1 cellular context compared by ENCODE assay signal in genomic region chr11:74175923-74176322, GRCh38.
TF ChIP-seq lines count a peak whose summit lies in the region.

No MANE protein-coding gene starts in this region.

TF ChIP-seq in K562, 482 proteins besides CTCF, POLR2A, EP300 and RAD21 (continued from another document and continues in another):
- TF ChIP-seq, protein P1, sequence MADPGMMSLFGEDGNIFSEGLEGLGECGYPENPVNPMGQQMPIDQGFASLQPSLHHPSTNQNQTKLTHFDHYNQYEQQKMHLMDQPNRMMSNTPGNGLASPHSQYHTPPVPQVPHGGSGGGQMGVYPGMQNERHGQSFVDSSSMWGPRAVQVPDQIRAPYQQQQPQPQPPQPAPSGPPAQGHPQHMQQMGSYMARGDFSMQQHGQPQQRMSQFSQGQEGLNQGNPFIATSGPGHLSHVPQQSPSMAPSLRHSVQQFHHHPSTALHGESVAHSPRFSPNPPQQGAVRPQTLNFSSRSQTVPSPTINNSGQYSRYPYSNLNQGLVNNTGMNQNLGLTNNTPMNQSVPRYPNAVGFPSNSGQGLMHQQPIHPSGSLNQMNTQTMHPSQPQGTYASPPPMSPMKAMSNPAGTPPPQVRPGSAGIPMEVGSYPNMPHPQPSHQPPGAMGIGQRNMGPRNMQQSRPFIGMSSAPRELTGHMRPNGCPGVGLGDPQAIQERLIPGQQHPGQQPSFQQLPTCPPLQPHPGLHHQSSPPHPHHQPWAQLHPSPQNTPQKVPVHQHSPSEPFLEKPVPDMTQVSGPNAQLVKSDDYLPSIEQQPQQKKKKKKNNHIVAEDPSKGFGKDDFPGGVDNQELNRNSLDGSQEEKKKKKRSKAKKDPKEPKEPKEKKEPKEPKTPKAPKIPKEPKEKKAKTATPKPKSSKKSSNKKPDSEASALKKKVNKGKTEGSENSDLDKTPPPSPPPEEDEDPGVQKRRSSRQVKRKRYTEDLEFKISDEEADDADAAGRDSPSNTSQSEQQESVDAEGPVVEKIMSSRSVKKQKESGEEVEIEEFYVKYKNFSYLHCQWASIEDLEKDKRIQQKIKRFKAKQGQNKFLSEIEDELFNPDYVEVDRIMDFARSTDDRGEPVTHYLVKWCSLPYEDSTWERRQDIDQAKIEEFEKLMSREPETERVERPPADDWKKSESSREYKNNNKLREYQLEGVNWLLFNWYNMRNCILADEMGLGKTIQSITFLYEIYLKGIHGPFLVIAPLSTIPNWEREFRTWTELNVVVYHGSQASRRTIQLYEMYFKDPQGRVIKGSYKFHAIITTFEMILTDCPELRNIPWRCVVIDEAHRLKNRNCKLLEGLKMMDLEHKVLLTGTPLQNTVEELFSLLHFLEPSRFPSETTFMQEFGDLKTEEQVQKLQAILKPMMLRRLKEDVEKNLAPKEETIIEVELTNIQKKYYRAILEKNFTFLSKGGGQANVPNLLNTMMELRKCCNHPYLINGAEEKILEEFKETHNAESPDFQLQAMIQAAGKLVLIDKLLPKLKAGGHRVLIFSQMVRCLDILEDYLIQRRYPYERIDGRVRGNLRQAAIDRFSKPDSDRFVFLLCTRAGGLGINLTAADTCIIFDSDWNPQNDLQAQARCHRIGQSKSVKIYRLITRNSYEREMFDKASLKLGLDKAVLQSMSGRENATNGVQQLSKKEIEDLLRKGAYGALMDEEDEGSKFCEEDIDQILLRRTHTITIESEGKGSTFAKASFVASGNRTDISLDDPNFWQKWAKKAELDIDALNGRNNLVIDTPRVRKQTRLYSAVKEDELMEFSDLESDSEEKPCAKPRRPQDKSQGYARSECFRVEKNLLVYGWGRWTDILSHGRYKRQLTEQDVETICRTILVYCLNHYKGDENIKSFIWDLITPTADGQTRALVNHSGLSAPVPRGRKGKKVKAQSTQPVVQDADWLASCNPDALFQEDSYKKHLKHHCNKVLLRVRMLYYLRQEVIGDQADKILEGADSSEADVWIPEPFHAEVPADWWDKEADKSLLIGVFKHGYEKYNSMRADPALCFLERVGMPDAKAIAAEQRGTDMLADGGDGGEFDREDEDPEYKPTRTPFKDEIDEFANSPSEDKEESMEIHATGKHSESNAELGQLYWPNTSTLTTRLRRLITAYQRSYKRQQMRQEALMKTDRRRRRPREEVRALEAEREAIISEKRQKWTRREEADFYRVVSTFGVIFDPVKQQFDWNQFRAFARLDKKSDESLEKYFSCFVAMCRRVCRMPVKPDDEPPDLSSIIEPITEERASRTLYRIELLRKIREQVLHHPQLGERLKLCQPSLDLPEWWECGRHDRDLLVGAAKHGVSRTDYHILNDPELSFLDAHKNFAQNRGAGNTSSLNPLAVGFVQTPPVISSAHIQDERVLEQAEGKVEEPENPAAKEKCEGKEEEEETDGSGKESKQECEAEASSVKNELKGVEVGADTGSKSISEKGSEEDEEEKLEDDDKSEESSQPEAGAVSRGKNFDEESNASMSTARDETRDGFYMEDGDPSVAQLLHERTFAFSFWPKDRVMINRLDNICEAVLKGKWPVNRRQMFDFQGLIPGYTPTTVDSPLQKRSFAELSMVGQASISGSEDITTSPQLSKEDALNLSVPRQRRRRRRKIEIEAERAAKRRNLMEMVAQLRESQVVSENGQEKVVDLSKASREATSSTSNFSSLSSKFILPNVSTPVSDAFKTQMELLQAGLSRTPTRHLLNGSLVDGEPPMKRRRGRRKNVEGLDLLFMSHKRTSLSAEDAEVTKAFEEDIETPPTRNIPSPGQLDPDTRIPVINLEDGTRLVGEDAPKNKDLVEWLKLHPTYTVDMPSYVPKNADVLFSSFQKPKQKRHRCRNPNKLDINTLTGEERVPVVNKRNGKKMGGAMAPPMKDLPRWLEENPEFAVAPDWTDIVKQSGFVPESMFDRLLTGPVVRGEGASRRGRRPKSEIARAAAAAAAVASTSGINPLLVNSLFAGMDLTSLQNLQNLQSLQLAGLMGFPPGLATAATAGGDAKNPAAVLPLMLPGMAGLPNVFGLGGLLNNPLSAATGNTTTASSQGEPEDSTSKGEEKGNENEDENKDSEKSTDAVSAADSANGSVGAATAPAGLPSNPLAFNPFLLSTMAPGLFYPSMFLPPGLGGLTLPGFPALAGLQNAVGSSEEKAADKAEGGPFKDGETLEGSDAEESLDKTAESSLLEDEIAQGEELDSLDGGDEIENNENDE (IDR thresholded peaks at IDR 0.05; ENCODE audit: low read depth, low read length): no peak
- no peak for TF ChIP-seq ZMIZ1 (IDR thresholded peaks at IDR 0.05; ENCODE audit: low read depth in 2 of 2, low read length in 2 of 2)
- peak; percentile 73 for TF ChIP-seq TCF3 (CRISPR knock-in tag; IDR thresholded peaks at IDR 0.05)
- no peak for TF ChIP-seq POLR3G (IDR thresholded peaks at IDR 0.05; ENCODE audit: extremely low read depth, insufficient read length, insufficient replicate concordance)
- TF ChIP-seq TSC22D4 (tag; IDR thresholded peaks at IDR 0.05): no peak
- no peak for TF ChIP-seq HDAC1 (IDR thresholded peaks at IDR 0.05)
- no peak for TF ChIP-seq AFF1 (IDR thresholded peaks at IDR 0.05; ENCODE audit: low read depth in 1 of 2, partially characterized antibody in 2 of 2)
- TF ChIP-seq STAT5A (IDR thresholded peaks at IDR 0.05; ENCODE audit: borderline replicate concordance, low read length): peak; percentile 44; the same call in 1 of the 2 replicates
- TF ChIP-seq LARP7 (IDR thresholded peaks at IDR 0.05): no peak
- no peak for TF ChIP-seq SRF (CRISPR knock-in tag; IDR thresholded peaks at IDR 0.05)
- TF ChIP-seq, protein P2, sequence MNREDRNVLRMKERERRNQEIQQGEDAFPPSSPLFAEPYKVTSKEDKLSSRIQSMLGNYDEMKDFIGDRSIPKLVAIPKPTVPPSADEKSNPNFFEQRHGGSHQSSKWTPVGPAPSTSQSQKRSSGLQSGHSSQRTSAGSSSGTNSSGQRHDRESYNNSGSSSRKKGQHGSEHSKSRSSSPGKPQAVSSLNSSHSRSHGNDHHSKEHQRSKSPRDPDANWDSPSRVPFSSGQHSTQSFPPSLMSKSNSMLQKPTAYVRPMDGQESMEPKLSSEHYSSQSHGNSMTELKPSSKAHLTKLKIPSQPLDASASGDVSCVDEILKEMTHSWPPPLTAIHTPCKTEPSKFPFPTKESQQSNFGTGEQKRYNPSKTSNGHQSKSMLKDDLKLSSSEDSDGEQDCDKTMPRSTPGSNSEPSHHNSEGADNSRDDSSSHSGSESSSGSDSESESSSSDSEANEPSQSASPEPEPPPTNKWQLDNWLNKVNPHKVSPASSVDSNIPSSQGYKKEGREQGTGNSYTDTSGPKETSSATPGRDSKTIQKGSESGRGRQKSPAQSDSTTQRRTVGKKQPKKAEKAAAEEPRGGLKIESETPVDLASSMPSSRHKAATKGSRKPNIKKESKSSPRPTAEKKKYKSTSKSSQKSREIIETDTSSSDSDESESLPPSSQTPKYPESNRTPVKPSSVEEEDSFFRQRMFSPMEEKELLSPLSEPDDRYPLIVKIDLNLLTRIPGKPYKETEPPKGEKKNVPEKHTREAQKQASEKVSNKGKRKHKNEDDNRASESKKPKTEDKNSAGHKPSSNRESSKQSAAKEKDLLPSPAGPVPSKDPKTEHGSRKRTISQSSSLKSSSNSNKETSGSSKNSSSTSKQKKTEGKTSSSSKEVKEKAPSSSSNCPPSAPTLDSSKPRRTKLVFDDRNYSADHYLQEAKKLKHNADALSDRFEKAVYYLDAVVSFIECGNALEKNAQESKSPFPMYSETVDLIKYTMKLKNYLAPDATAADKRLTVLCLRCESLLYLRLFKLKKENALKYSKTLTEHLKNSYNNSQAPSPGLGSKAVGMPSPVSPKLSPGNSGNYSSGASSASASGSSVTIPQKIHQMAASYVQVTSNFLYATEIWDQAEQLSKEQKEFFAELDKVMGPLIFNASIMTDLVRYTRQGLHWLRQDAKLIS (CRISPR knock-in tag; IDR thresholded peaks at IDR 0.05): no peak
